ENCODE assay signal across 7 cellular contexts in the genomic region with DNA sequence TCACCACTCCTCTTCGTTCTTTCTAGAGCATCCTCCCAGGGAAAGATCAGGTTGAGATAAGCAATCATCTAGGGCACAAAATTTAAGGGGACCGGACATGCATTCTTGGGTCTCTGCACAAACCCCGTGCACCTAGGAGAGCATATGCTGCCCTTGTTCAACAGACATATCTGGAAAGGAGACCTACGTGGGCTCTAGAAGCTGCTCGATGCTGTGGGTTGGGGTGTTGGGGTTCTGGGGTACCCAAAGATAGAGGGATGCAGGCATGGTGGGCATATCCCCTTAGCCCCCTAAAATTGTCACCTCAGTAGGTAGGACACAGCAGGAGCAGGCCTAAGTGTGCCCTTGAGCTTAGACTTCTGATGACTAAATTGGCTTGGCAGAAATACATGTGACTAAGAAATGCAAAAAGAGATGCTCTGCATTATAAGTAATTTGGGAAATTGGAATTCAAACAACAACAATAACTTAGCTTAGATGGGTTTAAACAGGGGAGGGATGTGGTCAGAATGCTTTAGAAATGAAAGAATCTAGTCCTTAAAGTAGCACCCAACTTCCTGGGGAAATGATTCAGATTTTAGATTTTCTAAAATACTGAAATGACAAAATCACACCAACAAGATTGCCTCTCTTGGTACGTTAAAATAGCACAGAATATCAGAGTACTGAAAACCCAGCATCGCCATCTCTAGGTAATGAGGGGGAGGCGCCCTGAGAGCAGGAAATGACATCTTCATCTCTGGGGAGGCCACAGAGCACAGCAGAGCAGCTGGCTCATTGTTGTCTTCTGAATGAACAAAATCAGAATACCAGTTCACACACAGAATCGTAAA.
A peak's percentile ranks its signal among the peaks of the same experiment; 100 is the strongest.
DNase-seq lines count a peak whose midpoint lies in the region; ATAC-seq and TF ChIP-seq lines count a peak whose summit lies in the region.

No MANE protein-coding gene starts in this region.

- H4K12ac ChIP-seq in trophoblast cell (ENCODE audit: low read depth, low read length) = no peak overlapping the region

- no peak overlapping the region for H3K4ac ChIP-seq in trophoblast cell (ENCODE audit: low read depth, low read length)

- no peak overlapping the region for H3K14ac ChIP-seq in trophoblast cell (ENCODE audit: low read length)

- ATAC-seq in GM19023 (IDR thresholded peaks at IDR 0.05; ENCODE audit: unreplicated experiment) (peak; percentile 98), HG02852 (IDR thresholded peaks at IDR 0.05; ENCODE audit: unreplicated experiment) (peak; percentile 99), esophagus mucosa (no peak)

- no peak overlapping the region for H3K4me3 ChIP-seq in trophoblast cell (ENCODE audit: low read depth, low read length)

- DNase-seq in dedifferentiated amniotic fluid mesenchymal stem cell (ENCODE audit: extremely low spot score) = peak; percentile 48
- peak; percentile 15 for DNase-seq in stimulated activated CD8-positive, alpha-beta memory T cell treated with anti-CD3 and anti-CD28 coated beads, Interleukin-4, amount 100 ng/mL, for 24 hours (ENCODE audit: low read depth)
- DNase-seq in trophoblast cell = no peak

- H2AFZ ChIP-seq in trophoblast cell (ENCODE audit: insufficient read depth, low read length, poor library complexity) = no peak overlapping the region

- WGBS in trophoblast cell (ENCODE audit: extremely low coverage, insufficient coverage, insufficient read length) = no CpG with 5 or more reads among the region's 9 CpGs

- no peak overlapping the region for H3K27ac ChIP-seq in trophoblast cell (ENCODE audit: low read depth, low read length)

- H3K9me3 ChIP-seq in trophoblast cell (ENCODE audit: insufficient read depth, low read depth, low read length) = no peaks in the 10 kb centered on the region

- H3K4me1 ChIP-seq in trophoblast cell (ENCODE audit: control insufficient read depth in 1 of 2, insufficient read depth in 2 of 2, low read length in 2 of 2) = no peaks in the 10 kb centered on the region

- no peaks in the 10 kb centered on the region for H3K36me3 ChIP-seq in trophoblast cell (ENCODE audit: control insufficient read depth in 1 of 2, insufficient read depth in 2 of 2, low read length in 2 of 2)

- no peak overlapping the region for H2BK120ac ChIP-seq in trophoblast cell (ENCODE audit: insufficient read depth, low read length, poor library complexity)

- no peak overlapping the region for H2BK5ac ChIP-seq in trophoblast cell (ENCODE audit: low read depth, low read length, poor library complexity)

- H3K9ac ChIP-seq in trophoblast cell (ENCODE audit: low read length) = no peak overlapping the region

- H3K79me1 ChIP-seq in trophoblast cell (ENCODE audit: low read length) = no peaks in the 10 kb centered on the region

- no peak overlapping the region for H2BK12ac ChIP-seq in trophoblast cell (ENCODE audit: low read length)

- H4K91ac ChIP-seq in trophoblast cell (ENCODE audit: low read depth, low read length) = no peak overlapping the region

- H3K4me2 ChIP-seq in trophoblast cell (ENCODE audit: low read length) = no peak overlapping the region

- H3K79me2 ChIP-seq in trophoblast cell (ENCODE audit: control insufficient read depth, insufficient read depth, low read length, poor library complexity) = no peaks in the 10 kb centered on the region

- H4K8ac ChIP-seq in trophoblast cell (ENCODE audit: low read depth, low read length) = no peak overlapping the region

- H2AK5ac ChIP-seq in trophoblast cell (ENCODE audit: low read length) = no peak overlapping the region

- H3K18ac ChIP-seq in trophoblast cell (ENCODE audit: low read length) = no peak overlapping the region

- no peak overlapping the region for H3K23ac ChIP-seq in trophoblast cell (ENCODE audit: low read length)

- no peaks in the 10 kb centered on the region for H3K27me3 ChIP-seq in trophoblast cell (ENCODE audit: insufficient read depth, low read length)

TF ChIP-seq in PFSK-1, 5 proteins besides CTCF, POLR2A, EP300 and RAD21:
- TF ChIP-seq FOXP2 (optimal IDR thresholded peaks at IDR 0.05; ENCODE audit: borderline replicate concordance, extremely low read depth, extremely low read length, insufficient read depth) (peak; percentile 21), POLR2AphosphoS5 (IDR thresholded peaks at IDR 0.05; ENCODE audit: low read depth, low read length) (no peak)

Comparison
In these comparisons a context has a peak if more than half of its experiments do, and no peak if none do; other contexts are left out.
1. DNase-seq: peak in dedifferentiated amniotic fluid mesenchymal stem cell (single experiment) and stimulated activated CD8-positive, alpha-beta memory T cell treated with anti-CD3 and anti-CD28 coated beads, Interleukin-4, amount 100 ng/mL, for 24 hours (single experiment); none in trophoblast cell (0 of 2).